ENCODE assay signal across 23 cellular contexts in the genomic region with DNA sequence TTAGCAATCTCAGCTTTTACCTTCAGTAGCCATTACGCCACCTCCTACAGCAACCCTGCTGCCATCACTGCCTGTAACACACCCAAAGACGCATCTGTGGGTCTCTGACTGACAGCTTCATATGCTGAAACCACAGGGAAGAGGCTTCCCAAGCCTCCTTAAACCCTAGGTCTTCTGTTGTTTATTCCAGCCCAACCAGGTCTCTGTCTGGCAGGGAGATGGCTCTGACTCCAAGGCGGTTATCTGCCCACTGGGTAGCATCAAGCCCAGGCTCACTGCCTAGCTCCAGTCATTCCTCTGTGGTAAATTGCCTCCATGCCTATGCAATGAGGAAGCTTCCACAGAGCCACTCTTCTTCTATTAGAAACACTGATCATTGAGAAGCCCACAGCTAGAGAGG.
"Had no signal": no experiment of that assay in that cellular context is flagged by ENCODE, and none has a peak within 500 bp of the region (broad histone marks: within the 10 kb centered on the region; RNA-seq: fewer than 3 reads in every experiment).

No MANE protein-coding gene starts in this region.

- H2AFZ ChIP-seq: hepatocyte had no signal

- H3K79me2 ChIP-seq: hepatocyte had no signal

- H3K4me3 ChIP-seq: hepatocyte, left ventricle myocardium inferior, lung, mucosa of descending colon, pancreas, prostate gland, stomach, testis, thyroid gland, transverse colon, upper lobe of left lung, vagina had no signal

- H3K9me3 ChIP-seq: mucosa of descending colon, pancreas, prostate gland, testis, thyroid gland, transverse colon, upper lobe of left lung, vagina had no signal

- H3K4me1 ChIP-seq: thyroid gland had no signal

- H3K27me3 ChIP-seq: hepatocyte, pancreas, stomach, testis, thyroid gland, transverse colon, upper lobe of left lung, vagina had no signal

- H3K27ac ChIP-seq: hepatocyte, left ventricle myocardium inferior, pancreas, prostate gland, stomach, testis, thyroid gland, transverse colon, upper lobe of left lung, vagina had no signal

- DNase-seq: islet precursor cell; left ventricle myocardium inferior; midbrain; mucosa of descending colon; naive thymus-derived CD8-positive, alpha-beta T cell; nucleus accumbens; pancreas; posterior cingulate gyrus; retina; right cardiac atrium; stimulated activated CD4-positive, alpha-beta T cell treated with anti-CD3 and anti-CD28 coated beads, Interleukin-2, amount 100 ng/mL, for 24 hours; stimulated activated CD4-positive, alpha-beta T cell treated with anti-CD3 and anti-CD28 coated beads, Interleukin-4, amount 100 ng/mL, for 1 hour; stimulated activated naive B cell treated with anti-CD40 and anti-IgM and Interleukin-4, amounts not matched to agents 10 μg/mL and 1 μg/mL and 100 μg/mL, for 72 hours; stimulated activated naive CD8-positive, alpha-beta T cell treated with anti-CD3 and anti-CD28 coated beads, Interleukin-15, Interleukin-2, amounts not matched to agents 100 U/mL and 50 U/mL, for 24 hours; stomach; testis; thyroid gland; transverse colon; upper lobe of left lung had no signal

- H3K36me3 ChIP-seq: left ventricle myocardium inferior, pancreas, prostate gland, stomach, thyroid gland, transverse colon, upper lobe of left lung, vagina had no signal

- H3K4me2 ChIP-seq: hepatocyte had no signal
